In genomic region chr1:64756770-64757169, GRCh38 we compare ENCODE assay signal across 28 cellular contexts.
"Had no signal": no experiment of that assay in that cellular context is flagged by ENCODE, and none has a peak within 500 bp of the region (broad histone marks: within the 10 kb centered on the region; RNA-seq: fewer than 3 reads in every experiment).

No MANE protein-coding gene starts in this region.

- H3K36me3 ChIP-seq: adrenal gland had no signal

- H3K4me1 Mint-ChIP-seq: activated CD4-positive, alpha-beta T cell treated with anti-CD3 and anti-CD28 coated beads for 36 hours; activated CD4-positive, alpha-beta T cell treated with anti-CD3 and anti-CD28 coated beads, Interleukin-2, amount 10 ng/mL, durations not matched to agents 24 days and 14 days; activated CD8-positive, alpha-beta memory T cell treated with anti-CD3 and anti-CD28 coated beads, Interleukin-2, amount 10 ng/mL, durations not matched to agents 7 days and 5 days; activated naive CD4-positive, alpha-beta T cell treated with anti-CD3 and anti-CD28 coated beads, Interleukin-2, amount 50 U/mL, for 24 hours; activated naive CD8-positive, alpha-beta T cell treated with anti-CD3 and anti-CD28 coated beads for 36 hours; activated naive CD8-positive, alpha-beta T cell treated with anti-CD3 and anti-CD28 coated beads, Interleukin-2, amount 50 U/mL, for 24 hours had no signal

- H3K36me3 Mint-ChIP-seq: activated CD4-positive, alpha-beta memory T cell treated with anti-CD3 and anti-CD28 coated beads for 36 hours; activated naive CD4-positive, alpha-beta T cell treated with anti-CD3 and anti-CD28 coated beads, Interleukin-2, amount 50 U/mL, for 24 hours had no signal

- H3K4me3 Mint-ChIP-seq: activated CD4-positive, alpha-beta memory T cell treated with anti-CD3 and anti-CD28 coated beads for 36 hours; activated CD4-positive, alpha-beta T cell treated with anti-CD3 and anti-CD28 coated beads for 36 hours; activated CD4-positive, alpha-beta T cell treated with anti-CD3 and anti-CD28 coated beads, Interleukin-2, amount 10 ng/mL, durations not matched to agents 24 days and 14 days; activated CD8-positive, alpha-beta memory T cell treated with anti-CD3 and anti-CD28 coated beads, Interleukin-2, amount 10 ng/mL, durations not matched to agents 7 days and 5 days; activated CD8-positive, alpha-beta T cell treated with anti-CD3 and anti-CD28 coated beads, Interleukin-2, amount 10 ng/mL, durations not matched to agents 7 days and 5 days; activated naive CD4-positive, alpha-beta T cell treated with anti-CD3 and anti-CD28 coated beads for 36 hours; activated naive CD4-positive, alpha-beta T cell treated with anti-CD3 and anti-CD28 coated beads, Interleukin-2, amount 50 U/mL, for 24 hours; activated naive CD8-positive, alpha-beta T cell treated with anti-CD3 and anti-CD28 coated beads for 36 hours; activated naive CD8-positive, alpha-beta T cell treated with anti-CD3 and anti-CD28 coated beads, Interleukin-2, amount 50 U/mL, for 24 hours; activated T-helper 1 cell treated with anti-CD3 and anti-CD28 coated beads, Interleukin-12 subunit alpha, Interleukin-12 subunit beta, Interleukin-2, Interleukin-4 antibody, amounts not matched to agents 30 ng/mL and 10 ng/mL and 1 ng/mL, durations not matched to agents 14 hours and 24 hours and 36 hours had no signal

- H3K4me3 ChIP-seq: adrenal gland, body of pancreas had no signal

- H3K4me1 ChIP-seq: adrenal gland had no signal

- DNase-seq: activated CD4-positive, alpha-beta memory T cell treated with anti-CD3 and anti-CD28 coated beads for 36 hours; activated CD4-positive, alpha-beta T cell treated with anti-CD3 and anti-CD28 coated beads for 36 hours; activated CD4-positive, alpha-beta T cell treated with anti-CD3 and anti-CD28 coated beads, Interleukin-2, amount 10 ng/mL, durations not matched to agents 24 days and 14 days; activated CD4-positive, CD25-positive, alpha-beta regulatory T cell; activated CD4-positive, CD25-positive, alpha-beta regulatory T cell treated with anti-CD3 and anti-CD28 coated beads, Interleukin-2, amount 50 U/mL, for 72 hours; activated CD8-positive, alpha-beta memory T cell treated with anti-CD3 and anti-CD28 coated beads, Interleukin-2, amount 10 ng/mL, durations not matched to agents 7 days and 5 days; activated CD8-positive, alpha-beta memory T cell treated with anti-CD3 and anti-CD28 coated beads, Interleukin-2, amount 50 U/mL, for 4 hours; activated CD8-positive, alpha-beta T cell treated with anti-CD3 and anti-CD28 coated beads, Interleukin-2, amount 10 ng/mL, durations not matched to agents 7 days and 5 days; activated effector memory CD4-positive, alpha-beta T cell treated with anti-CD3 and anti-CD28 coated beads, Interleukin-2, amount 50 U/mL, for 16 hours; activated naive CD4-positive, alpha-beta T cell treated with anti-CD3 and anti-CD28 coated beads for 36 hours; activated naive CD8-positive, alpha-beta T cell treated with anti-CD3 and anti-CD28 coated beads for 36 hours; activated naive CD8-positive, alpha-beta T cell treated with anti-CD3 and anti-CD28 coated beads, Interleukin-2, amount 50 U/mL, for 24 hours; activated T-cell treated with anti-CD3 and anti-CD28 coated beads, Interleukin-2, amount 50 U/mL, for 1 hour; activated T-cell treated with anti-CD3 and anti-CD28 coated beads, Interleukin-2, amount 50 U/mL, for 48 hours; amygdala; aorta; caudate nucleus; effector CD8-positive, alpha-beta T cell; foreskin fibroblast; head of caudate nucleus; T-helper 2 cell had no signal

- H3K27me3 Mint-ChIP-seq: activated CD4-positive, alpha-beta memory T cell treated with anti-CD3 and anti-CD28 coated beads for 36 hours; activated CD4-positive, alpha-beta T cell treated with anti-CD3 and anti-CD28 coated beads for 36 hours; activated CD8-positive, alpha-beta memory T cell treated with anti-CD3 and anti-CD28 coated beads, Interleukin-2, amount 10 ng/mL, durations not matched to agents 7 days and 5 days; activated naive CD8-positive, alpha-beta T cell treated with anti-CD3 and anti-CD28 coated beads for 36 hours; activated naive CD8-positive, alpha-beta T cell treated with anti-CD3 and anti-CD28 coated beads, Interleukin-2, amount 50 U/mL, for 24 hours had no signal

- ATAC-seq: activated CD4-positive, alpha-beta T cell treated with anti-CD3 and anti-CD28 coated beads for 36 hours; activated CD8-positive, alpha-beta memory T cell treated with anti-CD3 and anti-CD28 coated beads, Interleukin-2, amount 10 ng/mL, durations not matched to agents 7 days and 5 days; activated CD8-positive, alpha-beta T cell treated with anti-CD3 and anti-CD28 coated beads, Interleukin-2, amount 10 ng/mL, durations not matched to agents 7 days and 5 days; activated naive CD8-positive, alpha-beta T cell treated with anti-CD3 and anti-CD28 coated beads, Interleukin-2, amount 50 U/mL, for 24 hours; esophagus mucosa had no signal

- H3K9me3 ChIP-seq: adrenal gland, body of pancreas had no signal

- H3K27ac ChIP-seq: adrenal gland, body of pancreas, epithelial cell of prostate had no signal

- H3K27me3 ChIP-seq: adrenal gland, body of pancreas had no signal

- H3K9me3 Mint-ChIP-seq: activated CD4-positive, alpha-beta T cell treated with anti-CD3 and anti-CD28 coated beads, Interleukin-2, amount 10 ng/mL, durations not matched to agents 24 days and 14 days; activated naive CD4-positive, alpha-beta T cell treated with anti-CD3 and anti-CD28 coated beads for 36 hours; activated naive CD4-positive, alpha-beta T cell treated with anti-CD3 and anti-CD28 coated beads, Interleukin-2, amount 50 U/mL, for 24 hours; activated naive CD8-positive, alpha-beta T cell treated with anti-CD3 and anti-CD28 coated beads, Interleukin-2, amount 50 U/mL, for 24 hours; activated T-helper 1 cell treated with anti-CD3 and anti-CD28 coated beads, Interleukin-12 subunit alpha, Interleukin-12 subunit beta, Interleukin-2, Interleukin-4 antibody, amounts not matched to agents 30 ng/mL and 10 ng/mL and 1 ng/mL, durations not matched to agents 14 hours and 24 hours and 36 hours; activated T-helper 2 cell treated with anti-CD3 and anti-CD28 coated beads, Interferon-gamma antibody, Interleukin-2, Interleukin-4, amounts not matched to agents 10 μg/mL and 5 μg/mL and 100 μg/mL, durations not matched to agents 14 hours and 24 hours and 36 hours had no signal

- H3K27ac Mint-ChIP-seq: activated CD4-positive, alpha-beta memory T cell treated with anti-CD3 and anti-CD28 coated beads for 36 hours; activated CD4-positive, alpha-beta T cell treated with anti-CD3 and anti-CD28 coated beads for 36 hours; activated CD4-positive, alpha-beta T cell treated with anti-CD3 and anti-CD28 coated beads, Interleukin-2, amount 10 ng/mL, durations not matched to agents 24 days and 14 days; activated CD8-positive, alpha-beta memory T cell treated with anti-CD3 and anti-CD28 coated beads, Interleukin-2, amount 10 ng/mL, durations not matched to agents 7 days and 5 days; activated CD8-positive, alpha-beta T cell treated with anti-CD3 and anti-CD28 coated beads, Interleukin-2, amount 10 ng/mL, durations not matched to agents 7 days and 5 days; activated naive CD4-positive, alpha-beta T cell treated with anti-CD3 and anti-CD28 coated beads for 36 hours; activated naive CD4-positive, alpha-beta T cell treated with anti-CD3 and anti-CD28 coated beads, Interleukin-2, amount 50 U/mL, for 24 hours; activated naive CD8-positive, alpha-beta T cell treated with anti-CD3 and anti-CD28 coated beads for 36 hours; activated naive CD8-positive, alpha-beta T cell treated with anti-CD3 and anti-CD28 coated beads, Interleukin-2, amount 50 U/mL, for 24 hours; activated T-helper 1 cell treated with anti-CD3 and anti-CD28 coated beads, Interleukin-12 subunit alpha, Interleukin-12 subunit beta, Interleukin-2, Interleukin-4 antibody, amounts not matched to agents 30 ng/mL and 10 ng/mL and 1 ng/mL, durations not matched to agents 14 hours and 24 hours and 36 hours; activated T-helper 2 cell treated with anti-CD3 and anti-CD28 coated beads, Interferon-gamma antibody, Interleukin-2, Interleukin-4, amounts not matched to agents 10 μg/mL and 5 μg/mL and 100 μg/mL, durations not matched to agents 14 hours and 24 hours and 36 hours had no signal
